In the genomic region with DNA sequence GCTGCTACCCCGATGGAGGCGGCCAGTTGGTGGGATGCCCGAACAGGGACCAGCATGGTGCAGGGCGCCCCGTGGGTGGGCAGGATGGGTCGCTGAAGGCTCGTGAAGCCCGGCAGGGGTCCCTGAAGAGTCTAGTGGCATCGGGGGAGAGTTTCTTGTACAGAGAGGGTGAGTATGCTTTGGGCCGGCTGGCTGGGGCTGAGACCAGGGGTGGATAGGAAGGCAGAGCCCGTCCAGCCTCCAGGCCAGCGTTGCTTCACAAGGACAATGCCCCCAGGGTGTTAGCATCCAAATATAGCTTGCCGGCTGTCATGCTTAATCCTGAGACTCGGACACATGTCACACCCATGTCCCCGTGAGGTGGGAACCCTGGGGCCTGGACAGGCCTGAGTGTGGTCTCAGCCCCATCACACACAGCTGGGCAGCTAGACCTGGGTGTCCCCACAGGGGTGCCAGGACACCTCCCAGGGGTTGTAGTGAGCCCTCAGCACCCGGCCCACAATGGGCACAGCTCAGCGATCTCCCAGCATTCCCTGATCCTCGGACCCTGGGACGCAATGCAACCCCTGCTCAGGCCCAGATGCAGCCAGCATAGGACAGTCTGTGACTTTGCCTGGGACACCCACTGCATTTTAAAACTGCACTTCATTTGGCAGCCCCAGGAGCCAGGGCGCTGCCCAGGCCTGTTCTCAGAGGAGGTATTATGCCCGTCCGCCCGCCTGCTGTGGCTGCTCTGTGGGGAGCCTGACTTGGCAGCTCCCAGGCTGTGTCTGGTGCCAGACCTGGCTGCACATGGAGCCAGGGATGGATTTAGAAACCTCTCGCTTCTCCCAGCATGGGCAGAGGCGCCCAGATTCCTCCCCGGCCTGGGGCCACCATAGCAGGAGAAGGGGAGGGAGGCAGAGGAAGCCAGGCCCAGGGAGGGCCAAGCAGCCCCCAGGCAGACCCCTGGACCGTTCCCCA, we compare ENCODE assay signal across 10 cellular contexts. TPM values are rescaled to one million over a fixed set of nuclear protein-coding genes. Genes with fewer than 3 reads are reported as not detected.
DNase-seq lines count a peak whose midpoint lies in the region; ATAC-seq and TF ChIP-seq lines count a peak whose summit lies in the region.
"Had no signal": no experiment of that assay in that cellular context is flagged by ENCODE, and none has a peak within 500 bp of the region (broad histone marks: within the 10 kb centered on the region; RNA-seq: fewer than 3 reads in every experiment).

No MANE protein-coding gene starts in this region.

- H3K27ac ChIP-seq in DOHH2 (ENCODE audit: low read depth, low read length) = peak overlapping the region; percentile 77; the same call in 1 of the 2 replicates
- no peak overlapping the region for H3K27ac ChIP-seq in CD4-positive, alpha-beta T cell (ENCODE audit: low read depth, low read length)

- H3K9me3 Mint-ChIP-seq in activated T-helper 17 cell treated with anti-CD3 and anti-CD28 coated beads, Interleukin-2, amount 50 U/mL, for 72 hours = no peaks in the 10 kb centered on the region
- no peaks in the 10 kb centered on the region for H3K9me3 Mint-ChIP-seq in CD4-positive, alpha-beta T cell
- H3K9me3 Mint-ChIP-seq: central memory CD8-positive, alpha-beta T cell; memory B cell had no signal

- no peak overlapping the region for H3K4me3 ChIP-seq in DOHH2 (ENCODE audit: low read length)

- H3K4me3 Mint-ChIP-seq in activated T-helper 17 cell treated with anti-CD3 and anti-CD28 coated beads, Interleukin-2, amount 50 U/mL, for 72 hours = no peak overlapping the region
- no peak overlapping the region for H3K4me3 Mint-ChIP-seq in CD4-positive, alpha-beta T cell
- H3K4me3 Mint-ChIP-seq: central memory CD8-positive, alpha-beta T cell; memory B cell had no signal

- no peaks in the 10 kb centered on the region for H3K27me3 ChIP-seq in DOHH2 (ENCODE audit: control insufficient read depth, low read length)
- no peaks in the 10 kb centered on the region for H3K27me3 ChIP-seq in CD4-positive, alpha-beta T cell (ENCODE audit: control insufficient read depth, insufficient read depth, low read length)

- H3K4me1 ChIP-seq in DOHH2 (ENCODE audit: control insufficient read depth, low read length) = peaks cover 83% of the 10 kb centered on the region

- intact Hi-C loops in posterior cingulate gyrus (cut with DNase I) = no loop called here
- intact Hi-C loops in CD4-positive, alpha-beta T cell (cut with DNase I, micrococcal nuclease) = no loop called here

- no peaks in the 10 kb centered on the region for H3K36me3 Mint-ChIP-seq in activated T-helper 17 cell treated with anti-CD3 and anti-CD28 coated beads, Interleukin-2, amount 50 U/mL, for 72 hours (ENCODE audit: low read depth)
- H3K36me3 Mint-ChIP-seq in CD4-positive, alpha-beta T cell (ENCODE audit: low read depth) = no peaks in the 10 kb centered on the region
- H3K36me3 Mint-ChIP-seq: memory B cell had no signal

- no peak for ATAC-seq in activated T-helper 17 cell treated with anti-CD3 and anti-CD28 coated beads, Interleukin-2, amount 50 U/mL, for 72 hours (replicated peaks)
- no peak for ATAC-seq in CD4-positive, alpha-beta T cell (ENCODE audit: poor library complexity)
- no peak for ATAC-seq in HG02678 (IDR thresholded peaks at IDR 0.05; ENCODE audit: unreplicated experiment)

- POLR2A ChIA-PET in CD4-positive, alpha-beta T cell (lab: Charles Lee) = no interaction called here

- no peaks in the 10 kb centered on the region for H3K9me3 ChIP-seq in DOHH2 (ENCODE audit: control insufficient read depth, insufficient read depth, low read length)
- no peaks in the 10 kb centered on the region for H3K9me3 ChIP-seq in CD4-positive, alpha-beta T cell (ENCODE audit: control insufficient read depth, low read length)

- peaks cover 13% of the 10 kb centered on the region for H3K36me3 ChIP-seq in DOHH2 (ENCODE audit: control insufficient read depth, low read length)

- H3K4me1 Mint-ChIP-seq in activated T-helper 17 cell treated with anti-CD3 and anti-CD28 coated beads, Interleukin-2, amount 50 U/mL, for 72 hours = peaks cover 12% of the 10 kb centered on the region
- H3K4me1 Mint-ChIP-seq in CD4-positive, alpha-beta T cell (ENCODE audit: low read depth) = peaks cover 32% of the 10 kb centered on the region

- no peaks in the 10 kb centered on the region for H3K27me3 Mint-ChIP-seq in activated T-helper 17 cell treated with anti-CD3 and anti-CD28 coated beads, Interleukin-2, amount 50 U/mL, for 72 hours
- H3K27me3 Mint-ChIP-seq in CD4-positive, alpha-beta T cell = no peaks in the 10 kb centered on the region
- H3K27me3 Mint-ChIP-seq: central memory CD8-positive, alpha-beta T cell; memory B cell had no signal

- CTCF ChIA-PET in CD4-positive, alpha-beta T cell (lab: Charles Lee) = no interaction called here

- H3K9me2 ChIP-seq in DOHH2 (replicated peaks; ENCODE audit: control insufficient read depth, low read length) = no peaks in the 10 kb centered on the region

- H3K79me2 ChIP-seq in DOHH2 (ENCODE audit: control insufficient read depth, low read length) = peaks cover 84% of the 10 kb centered on the region

- H3K4me2 ChIP-seq in DOHH2 (ENCODE audit: low read length) = peak overlapping the region; percentile 25

- DNase-seq in NCI-H446 treated with DMSO at 0.1 percent for 48 hours (lab: John Stamatoyannopoulos, UW) = peak; percentile 80
- peak; percentile 79 for DNase-seq in globus pallidus (ENCODE audit: low spot score)
- DNase-seq in posterior cingulate gyrus = peak in 9 of 10 donors; percentile 50 to 96 (median 74)
- no peak for DNase-seq in CD4-positive, alpha-beta T cell
- no peak for DNase-seq in stimulated activated naive CD4-positive, alpha-beta T cell (lab: John Stamatoyannopoulos, UW)

- H3K27ac Mint-ChIP-seq in activated T-helper 17 cell treated with anti-CD3 and anti-CD28 coated beads, Interleukin-2, amount 50 U/mL, for 72 hours = no peak overlapping the region
- H3K27ac Mint-ChIP-seq in CD4-positive, alpha-beta T cell = no peak overlapping the region
- H3K27ac Mint-ChIP-seq: memory B cell had no signal

- TF ChIP-seq CTCF in DOHH2 (IDR thresholded peaks at IDR 0.05; ENCODE audit: low read depth, low read length, poor library complexity, severe bottlenecking) = no peak
- TF ChIP-seq CTCF in CD4-positive, alpha-beta T cell (IDR thresholded peaks at IDR 0.05) = no peak

- peaks cover 36% of the 10 kb centered on the region for H3F3A ChIP-seq in DOHH2 (ENCODE audit: control insufficient read depth, insufficient read depth)

- no peaks in the 10 kb centered on the region for H4K20me1 ChIP-seq in DOHH2 (ENCODE audit: control insufficient read depth, insufficient read depth, low read depth, low read length)

RNA-seq across cellular contexts. Expression of a gene that starts 36.4 kb away (rescaled TPM):
- under 1 TPM in 1 of 2 donors, not detected in 1; 0.54 TPM for total RNA-seq in activated T-helper 17 cell treated with anti-CD3 and anti-CD28 coated beads, Interleukin-2, amount 50 U/mL, for 72 hours
- not detected for total RNA-seq in CD4-positive, alpha-beta T cell

Comparison
In these comparisons a context has a peak if more than half of its experiments do, and no peak if none do; other contexts are left out.
1. DNase-seq: peak in NCI-H446 treated with DMSO at 0.1 percent for 48 hours (single experiment), globus pallidus (single experiment) and posterior cingulate gyrus (9 of 10); none in CD4-positive, alpha-beta T cell (0 of 10) and stimulated activated naive CD4-positive, alpha-beta T cell (0 of 6).